ENCODE assay signal across 13 cellular contexts in genomic region chr14:67517083-67517482, GRCh38. TPM values are rescaled to one million over a fixed set of nuclear protein-coding genes. Genes with fewer than 3 reads are reported as not detected.
DNase-seq lines count a peak whose midpoint lies in the region; ATAC-seq, FAIRE-seq and TF ChIP-seq lines count a peak whose summit lies in the region.
"Had no signal": no experiment of that assay in that cellular context is flagged by ENCODE, and none has a peak within 500 bp of the region (broad histone marks: within the 10 kb centered on the region; RNA-seq: fewer than 3 reads in every experiment).

No MANE protein-coding gene starts in this region.

- in situ Hi-C loops in transverse colon (cut with MboI; ENCODE audit: low pct_ligation_motif_present in 1 of 4, low pct_unique_long_range_greater_than_20kb in 1 of 4, low sequenced_read_pairs in 3 of 4), result no loop called here

- no peak for TF ChIP-seq EP300 in transverse colon (IDR thresholded peaks at IDR 0.05; ENCODE audit: low read depth)

- peak; percentile 59 for FAIRE-seq in keratinocyte (lab: Jason Lieb, UNC)

- no peak overlapping the region for H3K4me2 ChIP-seq in keratinocyte (ENCODE audit: control insufficient read depth, extremely low read depth, insufficient read depth, low read depth, low read length)

- TF ChIP-seq CTCF in keratinocyte (optimal IDR thresholded peaks at IDR 0.05 in 1 of 3, IDR thresholded peaks at IDR 0.05 in 1 of 3, conservative IDR thresholded peaks at IDR 0.05 in 1 of 3; ENCODE audit: extremely low read depth in 1 of 3, insufficient read depth in 2 of 3, low read length in 3 of 3), result peak; percentile 24 to 58 (median 31)
- no peak for TF ChIP-seq CTCF in transverse colon (IDR thresholded peaks at IDR 0.05)
- TF ChIP-seq CTCF in activated CD8-positive, alpha-beta T cell treated with anti-CD3 and anti-CD28 coated beads for 36 hours (IDR thresholded peaks at IDR 0.05), result no peak

- H3K27ac ChIP-seq in keratinocyte (ENCODE audit: control insufficient read depth, insufficient read depth, low read length) (no peak overlapping the region), transverse colon (no peak overlapping the region)

- H3K4me1 ChIP-seq in keratinocyte (ENCODE audit: control insufficient read depth, extremely low read depth, insufficient read depth, low read length) (peaks cover 9% of the 10 kb centered on the region), transverse colon (peaks cover 9 to 26% (median 19%) of the 10 kb centered on the region in 4 donors)

- no peaks in the 10 kb centered on the region for H3K36me3 Mint-ChIP-seq in activated CD8-positive, alpha-beta T cell treated with anti-CD3 and anti-CD28 coated beads for 36 hours (ENCODE audit: low read depth)

- H3K9me3 ChIP-seq in keratinocyte (ENCODE audit: control insufficient read depth, low read depth, low read length), result no peaks in the 10 kb centered on the region
- no peaks in the 10 kb centered on the region for H3K9me3 ChIP-seq in transverse colon

- H3K36me3 ChIP-seq in keratinocyte (ENCODE audit: control insufficient read depth in 2 of 2, extremely low read depth in 1 of 2, insufficient read depth in 2 of 2, low read length in 2 of 2) (no peaks in the 10 kb centered on the region), transverse colon (no peaks in the 10 kb centered on the region)

- dilution Hi-C loops in keratinocyte (cut with MboI; ENCODE audit: extremely low pct_ligation_motif_present, low sequenced_read_pairs), result no loop called here

- no peaks in the 10 kb centered on the region for H3K79me2 ChIP-seq in keratinocyte (ENCODE audit: control insufficient read depth, insufficient read depth, low read length)

- no peak for ATAC-seq in activated CD8-positive, alpha-beta T cell treated with anti-CD3 and anti-CD28 coated beads for 36 hours

- TF ChIP-seq POLR2A in transverse colon (IDR thresholded peaks at IDR 0.05), result no peak

- peaks cover 4% of the 10 kb centered on the region for H3K27me3 Mint-ChIP-seq in activated CD8-positive, alpha-beta T cell treated with anti-CD3 and anti-CD28 coated beads for 36 hours

- no peaks in the 10 kb centered on the region for H3K9me3 Mint-ChIP-seq in activated CD8-positive, alpha-beta T cell treated with anti-CD3 and anti-CD28 coated beads for 36 hours
- H3K9me3 Mint-ChIP-seq: HFFc6 had no signal

- peaks cover 8% of the 10 kb centered on the region for H3K27me3 ChIP-seq in keratinocyte (ENCODE audit: control insufficient read depth, extremely low read depth, insufficient read depth, low read length)
- no peaks in the 10 kb centered on the region for H3K27me3 ChIP-seq in transverse colon

- CTCF ChIA-PET in activated CD8-positive, alpha-beta T cell treated with anti-CD3 and anti-CD28 coated beads for 36 hours (lab: Charles Lee), result interaction anchor here (1.1 to 6.0 kb wide), 7 partner anchors 9 to 187 kb away, joined by 3 to 32 read pairs (median 3); partner anchors contain the start of gene PLEKHH1

- no peaks in the 10 kb centered on the region for H3K9me1 ChIP-seq in keratinocyte (ENCODE audit: control insufficient read depth, extremely low read depth, insufficient read depth, low read length)

- H3K4me3 Mint-ChIP-seq in activated CD8-positive, alpha-beta T cell treated with anti-CD3 and anti-CD28 coated beads for 36 hours, result no peak overlapping the region

- peak; percentile 24 to 57 for DNase-seq in NCI-H524 (lab: John Stamatoyannopoulos, UW)
- no peak for DNase-seq in NCI-H524 treated with DMSO at 0.1 percent for 48 hours (lab: John Stamatoyannopoulos, UW)
- peak; percentile 26 to 77 for DNase-seq in cerebellar nuclear complex (lab: John Stamatoyannopoulos, UW)
- DNase-seq in keratinocyte (ENCODE audit: low read depth, low spot score), result no peak
- peak; percentile 25 for DNase-seq in transverse colon
- DNase-seq in middle frontal gyrus (ENCODE audit: extremely low spot score, low spot score), result no peak
- no peak for DNase-seq in NCI-H1436 (lab: John Stamatoyannopoulos, UW)
- no peak for DNase-seq in activated CD8-positive, alpha-beta T cell treated with anti-CD3 and anti-CD28 coated beads for 36 hours
- DNase-seq: activated CD8-positive, alpha-beta memory T cell treated with anti-CD3 and anti-CD28 coated beads, Interleukin-2, amount 50 U/mL, for 4 hours; AML-193; HFFc6; RPMI8226 had no signal

- H3K9ac ChIP-seq in keratinocyte (ENCODE audit: control insufficient read depth, extremely low read depth, insufficient read depth, low read length), result no peak overlapping the region

- WGBS in transverse colon (ENCODE audit: low coverage in 1 of 2), 2 donors, result 59 to 100% methylated on average over 1 to 12 of the region's 12 CpGs

- H3K27ac Mint-ChIP-seq in activated CD8-positive, alpha-beta T cell treated with anti-CD3 and anti-CD28 coated beads for 36 hours, result no peak overlapping the region
- H3K27ac Mint-ChIP-seq: HFFc6 had no signal

- peaks cover 24% of the 10 kb centered on the region for H3K4me1 Mint-ChIP-seq in activated CD8-positive, alpha-beta T cell treated with anti-CD3 and anti-CD28 coated beads for 36 hours (ENCODE audit: low read depth)

- POLR2A ChIA-PET in activated CD8-positive, alpha-beta T cell treated with anti-CD3 and anti-CD28 coated beads for 36 hours (lab: Charles Lee), result interaction anchor here (1.0 to 1.1 kb wide), 2 partner anchors 11 to 30 kb away, joined by 3 to 4 read pairs; no protein-coding TSS in a partner anchor

- H3K4me3 ChIP-seq in keratinocyte (ENCODE audit: control insufficient read depth in 2 of 3, extremely low read depth in 1 of 3, insufficient read depth in 2 of 3, low read depth in 1 of 3, low read length in 3 of 3) (no peak overlapping the region), transverse colon (no peak overlapping the region)

- no peaks in the 10 kb centered on the region for H4K20me1 ChIP-seq in keratinocyte (ENCODE audit: control insufficient read depth, extremely low read depth, insufficient read depth, low read length)

- peak overlapping the region; percentile 53 for H2AFZ ChIP-seq in keratinocyte (ENCODE audit: control insufficient read depth, low read length)

- intact Hi-C loops in transverse colon (cut with DNase I; ENCODE audit: low total_unique reads), result no loop called here
- intact Hi-C loops in activated CD8-positive, alpha-beta T cell treated with anti-CD3 and anti-CD28 coated beads for 36 hours (cut with micrococcal nuclease), result no loop called here

RNA-seq across cellular contexts. Expression of gene PLEKHH1, which starts 16.0 kb away (rescaled TPM):
- polyA plus RNA-seq in keratinocyte, result 2.6 to 4.4 TPM (median 2.9 TPM) in 3 replicates
- polyA plus RNA-seq in keratinocyte (2011; ENCODE audit: low read depth), result 3.1 TPM
- 0.75 and 1.4 TPM in 2 replicates for polyA plus RNA-seq in keratinocyte (2011; cell fraction: cytosol; rRNA removed)
- 13.4 and 16.7 TPM in 2 replicates for polyA plus RNA-seq in keratinocyte (2011; cell fraction: nucleus; rRNA removed)
- 1.6 and 5.2 TPM in 2 replicates for polyA plus RNA-seq in keratinocyte (2012; ENCODE audit: low replicate concordance)
- polyA minus RNA-seq in keratinocyte, result 2.7 to 7.4 TPM (median 4.1 TPM) in 3 replicates
- not detected for polyA minus RNA-seq in keratinocyte (2011; cell fraction: cytosol; rRNA and poly(A)+ RNA removed)
- 6.0 and 6.5 TPM in 2 replicates for polyA minus RNA-seq in keratinocyte (2011; cell fraction: nucleus; rRNA and poly(A)+ RNA removed)
- 100 to 1,000 TPM in 1 of 4 donors, 10 to 100 TPM in 3; 71.1 to 123 (median 79.7) TPM for total RNA-seq in transverse colon
- total RNA-seq in activated CD8-positive, alpha-beta T cell treated with anti-CD3 and anti-CD28 coated beads for 36 hours, result 1 to 10 TPM; 4.8 to 6.7 TPM

RNA-seq across cellular contexts. Expression of gene TMEM229B, which starts 28.6 kb away (rescaled TPM):
- polyA plus RNA-seq in keratinocyte, result 1.0 to 1.7 TPM (median 1.5 TPM) in 3 replicates
- polyA plus RNA-seq in keratinocyte (2011; ENCODE audit: low read depth), result 0.26 TPM
- polyA plus RNA-seq in keratinocyte (2011; cell fraction: cytosol; rRNA removed), result 1.5 and 1.9 TPM in 2 replicates
- 2.3 and 2.5 TPM in 2 replicates for polyA plus RNA-seq in keratinocyte (2011; cell fraction: nucleus; rRNA removed)
- polyA plus RNA-seq in keratinocyte (2012; ENCODE audit: low replicate concordance), result 1.9 and 2.0 TPM in 2 replicates
- 1.9 to 7.4 TPM (median 2.8 TPM) in 3 replicates for polyA minus RNA-seq in keratinocyte
- polyA minus RNA-seq in keratinocyte (2011; cell fraction: cytosol; rRNA and poly(A)+ RNA removed), result 3.8 TPM
- polyA minus RNA-seq in keratinocyte (2011; cell fraction: nucleus; rRNA and poly(A)+ RNA removed), result 1.5 and 3.4 TPM in 2 replicates
- total RNA-seq in transverse colon, result 10 to 100 TPM in 1 of 4 donors, 1 to 10 TPM in 3; 3.7 to 13.5 (median 7.4) TPM
- total RNA-seq in activated CD8-positive, alpha-beta T cell treated with anti-CD3 and anti-CD28 coated beads for 36 hours, result 1 to 10 TPM; 1.6 to 2.3 TPM
- total RNA-seq: LHCN-M2 had no signal

Comparison
In these comparisons a context has a peak if more than half of its experiments do, and no peak if none do; other contexts are left out.
1. DNase-seq: peak in NCI-H524 (2 of 2), cerebellar nuclear complex (2 of 2) and transverse colon (single experiment); none in NCI-H524 treated with DMSO at 0.1 percent for 48 hours (single experiment), keratinocyte (single experiment), middle frontal gyrus (single experiment), NCI-H1436 (single experiment) and activated CD8-positive, alpha-beta T cell treated with anti-CD3 and anti-CD28 coated beads for 36 hours (single experiment).
2. CTCF ChIP-seq: peak in keratinocyte (3 of 3); none in transverse colon (0 of 5) and activated CD8-positive, alpha-beta T cell treated with anti-CD3 and anti-CD28 coated beads for 36 hours (single experiment).
3. RNA of gene PLEKHH1, which starts 16.0 kb away (total RNA-seq): 71.1 to 123 TPM in transverse colon; 4.8 to 6.7 TPM in activated CD8-positive, alpha-beta T cell treated with anti-CD3 and anti-CD28 coated beads for 36 hours; every median in the first group is over 4 times any median in the second.